ENCODE assay signal across 28 cellular contexts in the genomic region with DNA sequence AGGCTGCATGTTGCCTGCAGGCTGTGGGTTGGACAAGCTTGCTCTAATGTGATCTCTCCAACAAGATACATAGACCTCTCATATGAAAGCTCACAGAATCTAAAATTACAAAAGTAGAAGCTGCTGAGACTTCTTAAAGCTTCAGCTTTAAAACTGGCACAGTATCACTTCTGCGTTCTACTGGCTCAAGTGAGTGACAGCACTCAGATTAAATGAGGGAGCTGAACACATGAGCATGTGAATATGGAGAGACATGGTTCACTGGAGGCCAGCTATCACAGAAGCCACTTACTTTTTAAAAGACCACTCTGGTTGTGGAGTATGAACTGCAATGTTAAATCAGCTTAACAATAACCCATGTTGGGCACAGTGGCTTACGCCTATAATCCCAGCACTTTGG.
"Had no signal": no experiment of that assay in that cellular context is flagged by ENCODE, and none has a peak within 500 bp of the region (broad histone marks: within the 10 kb centered on the region; RNA-seq: fewer than 3 reads in every experiment).

No MANE protein-coding gene starts in this region.

- H3K36me3 ChIP-seq: left lung, lower lobe of right lung, pancreas, prostate gland, suprapubic skin, thoracic aorta, tibial artery, upper lobe of right lung had no signal

- ATAC-seq: left colon; left lung; lower lobe of right lung; naive thymus-derived CD8-positive, alpha-beta T cell; pancreas; right cardiac atrium; sciatic nerve; upper lobe of right lung had no signal

- DNase-seq: immature natural killer cell; kidney; left colon; left lung; lower lobe of right lung; mammary epithelial cell; mesenchymal stem cell; naive thymus-derived CD8-positive, alpha-beta T cell; nucleus accumbens; pancreas; posterior cingulate gyrus; retina; right cardiac atrium; stimulated activated CD4-positive, alpha-beta T cell treated with anti-CD3 and anti-CD28 coated beads, Interleukin-12 subunit alpha, Interleukin-12 subunit beta, amount 100 ng/mL, for 4 hours; stimulated activated CD4-positive, alpha-beta T cell treated with anti-CD3 and anti-CD28 coated beads, Interleukin-15, amount 100 ng/mL, for 24 hours; stimulated activated CD4-positive, alpha-beta T cell treated with anti-CD3 and anti-CD28 coated beads, Interleukin-2, amount 100 ng/mL, for 24 hours; stimulated activated CD4-positive, alpha-beta T cell treated with anti-CD3 and anti-CD28 coated beads, Interleukin-4, amount 100 ng/mL, for 1 hour; stimulated activated naive B cell treated with anti-CD40 and anti-IgM and Interleukin-4, amounts not matched to agents 10 μg/mL and 1 μg/mL and 100 μg/mL, for 72 hours; tibial artery; trophoblast cell; upper lobe of right lung had no signal

- H3K27ac ChIP-seq: left lung, lower lobe of right lung, pancreas, prostate gland, skin epidermis, suprapubic skin, thoracic aorta, tibial artery, upper lobe of right lung had no signal

- H3K27me3 ChIP-seq: left lung, pancreas, suprapubic skin, tibial artery, upper lobe of right lung had no signal

- FAIRE-seq: islet of Langerhans, kidney, pancreas, urothelium cell line had no signal

- H3K4me3 ChIP-seq: left lung, lower lobe of right lung, pancreas, prostate gland, skin epidermis, suprapubic skin, thoracic aorta, tibial artery, upper lobe of right lung had no signal

- H3K9me3 ChIP-seq: left lung, lower lobe of right lung, pancreas, prostate gland, suprapubic skin, thoracic aorta, tibial artery, upper lobe of right lung had no signal

- H3K4me1 ChIP-seq: lower lobe of right lung, pancreas, prostate gland, suprapubic skin, upper lobe of right lung had no signal
